28 cellular contexts compared by ENCODE assay signal in the genomic region with DNA sequence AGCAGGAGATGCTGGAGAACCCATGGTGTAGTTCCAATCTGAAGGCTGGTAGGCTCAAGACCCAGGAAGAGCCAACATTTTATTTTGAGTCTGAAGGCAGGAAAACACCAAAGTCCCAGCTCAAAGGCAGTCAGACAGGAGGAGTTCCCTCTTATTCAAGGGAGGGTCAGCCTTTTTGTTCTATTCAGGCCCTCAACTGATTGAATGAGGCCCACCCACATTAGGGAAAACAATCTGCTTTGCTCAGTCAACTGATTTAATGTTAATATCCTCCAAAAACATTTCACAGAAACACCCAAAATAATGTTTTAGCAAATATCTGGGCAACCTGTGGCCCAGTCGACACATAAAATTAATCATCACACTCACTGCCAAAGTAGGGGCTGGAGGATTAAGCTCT.
A peak's percentile ranks its signal among the peaks of the same experiment; 100 is the strongest.
DNase-seq lines count a peak whose midpoint lies in the region; ATAC-seq, FAIRE-seq and TF ChIP-seq lines count a peak whose summit lies in the region.
"Had no signal": no experiment of that assay in that cellular context is flagged by ENCODE, and none has a peak within 500 bp of the region (broad histone marks: within the 10 kb centered on the region; RNA-seq: fewer than 3 reads in every experiment).

No MANE protein-coding gene starts in this region.

- H3K4me3 ChIP-seq in GM23248 (no peak overlapping the region), IMR-90 (ENCODE audit: insufficient read depth, low read depth, low read length) (no peak overlapping the region), K562 (no peak overlapping the region)
- H3K4me3 ChIP-seq: BLaER1 had no signal

- no peaks in the 10 kb centered on the region for H3K79me1 ChIP-seq in IMR-90 (ENCODE audit: low read depth in 1 of 2, low read length in 2 of 2)

- H3K27me3 ChIP-seq in GM23248 (replicated peaks; ENCODE audit: insufficient read depth) (no peaks in the 10 kb centered on the region), IMR-90 (ENCODE audit: control insufficient read depth, insufficient read depth, low read length) (no peaks in the 10 kb centered on the region), K562 (ENCODE audit: control insufficient read depth in 2 of 2, insufficient read depth in 2 of 2, low read length in 2 of 2) (no peaks in the 10 kb centered on the region)
- H3K27me3 ChIP-seq: BE2C, BLaER1 had no signal

- ATAC-seq in IMR-90 (ENCODE audit: low read depth): no peak
- ATAC-seq in K562: no peak
- no peak for ATAC-seq in HG03139 (IDR thresholded peaks at IDR 0.05; ENCODE audit: unreplicated experiment)

- H3K14ac ChIP-seq in IMR-90 (replicated peaks; ENCODE audit: low read depth, low read length): no peak overlapping the region

- no peak overlapping the region for H2BK5ac ChIP-seq in IMR-90 (ENCODE audit: low read depth, low read length, poor library complexity, severe bottlenecking)

- POLR2A ChIA-PET in IMR-90 (lab: Charles Lee; ENCODE audit: unreplicated experiment): no interaction called here
- POLR2A ChIA-PET in K562 (lab: Yijun Ruan, JAX): no interaction called here

- H3K4me2 ChIP-seq in GM23248 (ENCODE audit: unreplicated experiment) (no peak overlapping the region), IMR-90 (ENCODE audit: low read depth, low read length) (no peak overlapping the region), K562 (ENCODE audit: insufficient read depth, low read length) (no peak overlapping the region)
- H3K4me2 ChIP-seq: BLaER1 had no signal

- dilution Hi-C loops in IMR-90 (cut with HindIII; ENCODE audit: low sequenced_read_pairs, unreplicated experiment): no loop called here

- 0 out of 2 replicates have a peak overlapping the region, but pooled peaks have one; percentile 42 for H3K23ac ChIP-seq in IMR-90 (ENCODE audit: low read depth, low read length)

- H2AFZ ChIP-seq in GM23248 (no peak overlapping the region), IMR-90 (replicated peaks; ENCODE audit: low read length, poor library complexity) (no peak overlapping the region), K562 (ENCODE audit: low read depth, low read length) (no peak overlapping the region)

- no peak overlapping the region for H2BK20ac ChIP-seq in IMR-90 (ENCODE audit: low read depth, low read length)

- no peak for TF ChIP-seq POLR2A in IMR-90 (IDR thresholded peaks at IDR 0.05; ENCODE audit: low read depth, low read length)
- no peak for TF ChIP-seq POLR2A in K562 (conservative IDR thresholded peaks at IDR 0.05)

- H3K56ac ChIP-seq in IMR-90 (ENCODE audit: extremely low read depth, insufficient read depth, low read length): no peak overlapping the region

- no peaks in the 10 kb centered on the region for H3K9me3 ChIP-seq in GM23248 (ENCODE audit: low read depth)
- no peaks in the 10 kb centered on the region for H3K9me3 ChIP-seq in IMR-90 (ENCODE audit: control insufficient read depth, insufficient read depth, low read length)
- no peaks in the 10 kb centered on the region for H3K9me3 ChIP-seq in K562 (replicated peaks; ENCODE audit: control insufficient read depth, insufficient read depth, low read depth, low read length)
- H3K9me3 ChIP-seq: BE2C, BLaER1 had no signal

- TF ChIP-seq CTCF in IMR-90 (conservative IDR thresholded peaks at IDR 0.05; ENCODE audit: low read depth, low read length) (no peak), K562 (IDR thresholded peaks at IDR 0.05 in 2 of 3, conservative IDR thresholded peaks at IDR 0.05 in 1 of 3; ENCODE audit: insufficient read depth in 2 of 3, low read depth in 1 of 3, low read length in 3 of 3) (no peak), nephron (IDR thresholded peaks at IDR 0.05; ENCODE audit: unreplicated experiment in 3 of 3) (no peak)

- H3K4me1 ChIP-seq in GM23248 (ENCODE audit: insufficient read depth): peaks cover 13% of the 10 kb centered on the region
- H3K4me1 ChIP-seq in IMR-90 (ENCODE audit: control insufficient read depth, insufficient read depth, low read length): peaks cover under 1% of the 10 kb centered on the region; the same call in 1 of the 2 replicates
- H3K4me1 ChIP-seq in K562 (replicated peaks in 1 of 2; ENCODE audit: control insufficient read depth in 2 of 2, insufficient read depth in 2 of 2, low read length in 2 of 2): no peaks in the 10 kb centered on the region; a peak in 1 of 5 replicates
- H3K4me1 ChIP-seq: BE2C, BLaER1 had no signal

- H2AK5ac ChIP-seq in IMR-90 (ENCODE audit: low read depth, low read length): peak overlapping the region; percentile 21; the same call in 1 of the 2 replicates

- no peak for TF ChIP-seq EP300 in K562 (IDR thresholded peaks at IDR 0.05; ENCODE audit: low read length)

- H3K36me3 Mint-ChIP-seq in nephron (ENCODE audit: low read depth) (no peaks in the 10 kb centered on the region), immature natural killer cell (no peaks in the 10 kb centered on the region)
- H3K36me3 Mint-ChIP-seq in activated naive CD8-positive, alpha-beta T cell treated with anti-CD3 and anti-CD28 coated beads for 36 hours: no peaks in the 10 kb centered on the region
- H3K36me3 Mint-ChIP-seq: CD14-positive monocyte; CD4-positive, alpha-beta memory T cell; CD4-positive, CD25-positive, alpha-beta regulatory T cell; CD8-positive, alpha-beta memory T cell had no signal

- DNase-seq in GM23248 (peak; percentile 5), IMR-90 (no peak), K562 (ENCODE audit: extremely low read depth in 1 of 4, low spot score in 3 of 4) (no peak), immature natural killer cell (no peak)
- DNase-seq in activated naive CD8-positive, alpha-beta T cell treated with anti-CD3 and anti-CD28 coated beads for 36 hours: no peak
- no peak for DNase-seq in activated effector memory CD4-positive, alpha-beta T cell treated with anti-CD3 and anti-CD28 coated beads, Interleukin-2, amount 50 U/mL, for 16 hours
- DNase-seq: 8988T; ACHN; BE2C; C1 segment of cervical spinal cord; CD4-positive, alpha-beta memory T cell; CD4-positive, CD25-positive, alpha-beta regulatory T cell; CD8-positive, alpha-beta memory T cell; COR-L47; DMS 273 treated with DMSO at 0.1 percent for 48 hours; DMS153; DMS53; DMS79; DND-41; GF-D8 had no signal

- H3K9ac ChIP-seq in GM23248: no peak overlapping the region
- H3K9ac ChIP-seq in IMR-90 (ENCODE audit: low read depth, low read length): no peak overlapping the region
- no peak overlapping the region for H3K9ac ChIP-seq in K562 (ENCODE audit: insufficient read depth in 1 of 2, low read depth in 2 of 2, low read length in 2 of 2)
- H3K9ac ChIP-seq: BLaER1 had no signal

- no peaks in the 10 kb centered on the region for H3K9me2 ChIP-seq in GM23248 (ENCODE audit: insufficient read depth)

- no peak overlapping the region for H2AK9ac ChIP-seq in IMR-90 (replicated peaks; ENCODE audit: low read depth, low read length, poor library complexity)

- TF ChIP-seq RAD21 in IMR-90 (IDR thresholded peaks at IDR 0.05; ENCODE audit: low read length) (no peak), K562 (CRISPR knock-in tag; conservative IDR thresholded peaks at IDR 0.05 in 1 of 2, IDR thresholded peaks at IDR 0.05 in 1 of 2) (no peak)

- no peaks in the 10 kb centered on the region for H3F3A ChIP-seq in GM23248 (ENCODE audit: insufficient read depth)

- peak overlapping the region in 2 of 3 experiments; percentile 30 to 41 for H3K27ac Mint-ChIP-seq in nephron
- no peak overlapping the region for H3K27ac Mint-ChIP-seq in activated naive CD8-positive, alpha-beta T cell treated with anti-CD3 and anti-CD28 coated beads for 36 hours
- H3K27ac Mint-ChIP-seq in immature natural killer cell: no peak overlapping the region
- H3K27ac Mint-ChIP-seq: CD14-positive monocyte; CD4-positive, alpha-beta memory T cell; CD4-positive, CD25-positive, alpha-beta regulatory T cell; CD8-positive, alpha-beta memory T cell had no signal

- H3K27me3 Mint-ChIP-seq in nephron (ENCODE audit: low read depth): no peaks in the 10 kb centered on the region
- no peaks in the 10 kb centered on the region for H3K27me3 Mint-ChIP-seq in activated naive CD8-positive, alpha-beta T cell treated with anti-CD3 and anti-CD28 coated beads for 36 hours
- no peaks in the 10 kb centered on the region for H3K27me3 Mint-ChIP-seq in immature natural killer cell (ENCODE audit: low read depth in 3 of 3)

- no peaks in the 10 kb centered on the region for H3K79me2 ChIP-seq in GM23248 (ENCODE audit: insufficient read depth)
- H3K79me2 ChIP-seq in K562 (ENCODE audit: control insufficient read depth, insufficient read depth, low read length): no peaks in the 10 kb centered on the region

- no peaks in the 10 kb centered on the region; the same call in 1 of the 2 replicates for H3K9me1 ChIP-seq in IMR-90 (ENCODE audit: insufficient read depth, low read length)
- H3K9me1 ChIP-seq in K562 (ENCODE audit: control insufficient read depth, insufficient read depth, low read length): no peaks in the 10 kb centered on the region

- H3K27ac ChIP-seq in GM23248 (no peak overlapping the region), IMR-90 (ENCODE audit: insufficient read depth, low read length) (no peak overlapping the region), K562 (ENCODE audit: extremely low read depth, low read depth, low read length) (no peak overlapping the region)
- H3K27ac ChIP-seq: BLaER1 had no signal

- no TSS peak for BruUV-seq in IMR-90 (replicated peaks; lab: Mats Ljungman, UMichigan)
- BruUV-seq in K562 (replicated peaks; lab: Mats Ljungman, UMichigan): no TSS peak

- H4K91ac ChIP-seq in IMR-90 (ENCODE audit: insufficient read depth, low read depth, low read length): no peak overlapping the region

- no peaks in the 10 kb centered on the region for H3K36me3 ChIP-seq in GM23248 (ENCODE audit: low read depth)
- no peaks in the 10 kb centered on the region for H3K36me3 ChIP-seq in IMR-90 (ENCODE audit: control insufficient read depth, insufficient read depth, low read length)
- H3K36me3 ChIP-seq in K562 (ENCODE audit: control insufficient read depth, insufficient read depth, low read length): no peaks in the 10 kb centered on the region
- H3K36me3 ChIP-seq: BE2C, BLaER1 had no signal

- no peak for FAIRE-seq in K562 (lab: Jason Lieb, UNC)
- FAIRE-seq: A204.1, G401.6, GM12891, GM19239 had no signal

- no peak overlapping the region for H3K4ac ChIP-seq in IMR-90 (ENCODE audit: low read depth, low read length)

- H4K5ac ChIP-seq in IMR-90 (ENCODE audit: low read depth, low read length): no peak overlapping the region

- H3K4me1 Mint-ChIP-seq in nephron (peaks cover 24% of the 10 kb centered on the region), immature natural killer cell (no peaks in the 10 kb centered on the region)
- H3K4me1 Mint-ChIP-seq in activated naive CD8-positive, alpha-beta T cell treated with anti-CD3 and anti-CD28 coated beads for 36 hours: no peaks in the 10 kb centered on the region
- H3K4me1 Mint-ChIP-seq: CD14-positive monocyte; CD4-positive, alpha-beta memory T cell; CD4-positive, CD25-positive, alpha-beta regulatory T cell; CD8-positive, alpha-beta memory T cell had no signal

- in situ Hi-C loops in GM23248 (cut with MboI): no loop called here
- in situ Hi-C loops in IMR-90 (cut with MboI; ENCODE audit: low sequenced_read_pairs): no loop called here
- in situ Hi-C loops in K562 (cut with MboI): no loop called here

- no peak overlapping the region for H3K18ac ChIP-seq in IMR-90 (ENCODE audit: low read depth, low read length)

- intact Hi-C loops in IMR-90 (cut with micrococcal nuclease) (no loop called here), K562 (cut with micrococcal nuclease) (no loop called here)

- no peak overlapping the region for H2BK120ac ChIP-seq in IMR-90 (ENCODE audit: low read depth, low read length)

- peaks cover 2% of the 10 kb centered on the region for H3K9me3 Mint-ChIP-seq in nephron
- H3K9me3 Mint-ChIP-seq in activated naive CD8-positive, alpha-beta T cell treated with anti-CD3 and anti-CD28 coated beads for 36 hours: no peaks in the 10 kb centered on the region
- no peaks in the 10 kb centered on the region for H3K9me3 Mint-ChIP-seq in immature natural killer cell
- H3K9me3 Mint-ChIP-seq: CD4-positive, alpha-beta memory T cell; CD4-positive, CD25-positive, alpha-beta regulatory T cell; CD8-positive, alpha-beta memory T cell had no signal

- 65% methylated on average over 1 of the region's 1 CpG for WGBS in GM23248 (ENCODE audit: low coverage in 1 of 2, low lambda C conversion rate in 2 of 2, missing lambda C conversion rate in 2 of 2), 2 experiments
- no CpG with 5 or more reads among the region's 1 CpG for WGBS in IMR-90 (ENCODE audit: extremely low coverage in 2 of 2, insufficient read length in 1 of 2), 2 experiments
- WGBS in K562 (ENCODE audit: insufficient coverage, low coverage, missing lambda C conversion rate): 0% methylated on average over 1 of the region's 1 CpG

- H2BK15ac ChIP-seq in IMR-90 (ENCODE audit: low read depth, low read length): no peak overlapping the region

- CTCF ChIA-PET in IMR-90 (lab: Yijun Ruan, JAX): no interaction called here
- CTCF ChIA-PET in K562 (lab: Yijun Ruan, JAX; ENCODE audit: low intra/inter-chr PET ratio): no interaction called here

- H3K4me3 Mint-ChIP-seq in nephron (no peak overlapping the region), immature natural killer cell (no peak overlapping the region)
- H3K4me3 Mint-ChIP-seq in activated naive CD8-positive, alpha-beta T cell treated with anti-CD3 and anti-CD28 coated beads for 36 hours: no peak overlapping the region
- H3K4me3 Mint-ChIP-seq: CD14-positive monocyte; CD4-positive, alpha-beta memory T cell; CD4-positive, CD25-positive, alpha-beta regulatory T cell; CD8-positive, alpha-beta memory T cell had no signal

- H4K20me1 ChIP-seq in GM23248 (ENCODE audit: insufficient read depth): no peaks in the 10 kb centered on the region
- no peaks in the 10 kb centered on the region for H4K20me1 ChIP-seq in IMR-90 (ENCODE audit: insufficient read depth, low read length)
- H4K20me1 ChIP-seq in K562 (replicated peaks; ENCODE audit: control insufficient read depth, insufficient read depth, low read length): no peaks in the 10 kb centered on the region
- H4K20me1 ChIP-seq: BLaER1 had no signal

- no peak overlapping the region for H4K8ac ChIP-seq in IMR-90 (ENCODE audit: low read depth in 2 of 2, low read length in 2 of 2)

Comparison
In these comparisons a context has a peak if more than half of its experiments do, and no peak if none do; other contexts are left out.
1. H3K27ac Mint-ChIP-seq: peak in nephron (2 of 3); none in activated naive CD8-positive, alpha-beta T cell treated with anti-CD3 and anti-CD28 coated beads for 36 hours (single experiment) and immature natural killer cell (0 of 6).